9 cellular contexts compared by ENCODE assay signal in the genomic region with DNA sequence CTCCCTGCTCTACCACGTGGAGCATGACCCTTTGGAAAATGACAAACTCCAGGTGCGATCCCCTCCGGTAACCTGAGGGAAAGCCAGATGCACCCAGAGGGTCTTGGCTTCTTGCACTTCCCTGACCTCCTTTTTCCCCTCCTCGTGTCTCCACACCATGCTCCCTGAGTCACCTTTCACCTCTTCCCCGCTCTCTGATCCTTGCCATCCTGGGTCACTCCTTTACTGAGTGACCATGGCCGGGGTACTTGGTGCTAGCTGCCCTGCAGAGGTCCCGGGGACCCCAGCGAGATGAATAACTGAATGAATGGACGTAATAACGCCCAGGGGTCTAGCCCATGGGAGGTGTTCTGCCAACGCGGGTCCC. TPM values are rescaled to one million over a fixed set of nuclear protein-coding genes. Genes with fewer than 3 reads are reported as not detected.
A peak's percentile ranks its signal among the peaks of the same experiment; 100 is the strongest.
DNase-seq lines count a peak whose midpoint lies in the region; ATAC-seq, FAIRE-seq and TF ChIP-seq lines count a peak whose summit lies in the region.
"Had no signal": no experiment of that assay in that cellular context is flagged by ENCODE, and none has a peak within 500 bp of the region (broad histone marks: within the 10 kb centered on the region; RNA-seq: fewer than 3 reads in every experiment).

No MANE protein-coding gene starts in this region.

- H3K27me3 Mint-ChIP-seq in T-cell: peaks cover 2 to 13% of the 10 kb centered on the region in 2 donors
- peaks cover 2% of the 10 kb centered on the region for H3K27me3 Mint-ChIP-seq in glutamatergic neuron (ENCODE audit: unreplicated experiment)

- no peak for DNase-seq in GM12891 (ENCODE audit: insufficient read length, low spot score)
- no peak for DNase-seq in T-cell
- no peak for DNase-seq in glutamatergic neuron
- DNase-seq in skeletal muscle cell (ENCODE audit: low read depth): no peak
- no peak for DNase-seq in dedifferentiated amniotic fluid mesenchymal stem cell (ENCODE audit: extremely low spot score)

- H3K4me1 Mint-ChIP-seq in T-cell: peaks cover 11 to 14% (median 12%) of the 10 kb centered on the region in 3 donors
- H3K4me1 Mint-ChIP-seq in glutamatergic neuron (ENCODE audit: low read depth, unreplicated experiment): no peaks in the 10 kb centered on the region

- ATAC-seq in T-cell (replicated peaks in 1 of 4) (no peak), GM21526 (IDR thresholded peaks at IDR 0.05; ENCODE audit: low FRiP score, unreplicated experiment) (no peak), HG02870 (IDR thresholded peaks at IDR 0.05; ENCODE audit: unreplicated experiment) (no peak), GM18861 (IDR thresholded peaks at IDR 0.05; ENCODE audit: unreplicated experiment) (no peak)

- H3K36me3 Mint-ChIP-seq in T-cell (no peaks in the 10 kb centered on the region), glutamatergic neuron (ENCODE audit: unreplicated experiment) (no peaks in the 10 kb centered on the region)

- peak overlapping the region; percentile 44 for H3K4me3 ChIP-seq in skeletal muscle cell (ENCODE audit: low read depth, low read length)

- TF ChIP-seq CTCF in glutamatergic neuron (IDR thresholded peaks at IDR 0.05; ENCODE audit: partially characterized antibody, unreplicated experiment): no peak

- H3K4me3 Mint-ChIP-seq in T-cell: peak overlapping the region; percentile 68 to 75 (median 72)
- peak overlapping the region; percentile 52 for H3K4me3 Mint-ChIP-seq in glutamatergic neuron (ENCODE audit: unreplicated experiment)

- H3K27ac Mint-ChIP-seq in T-cell (no peak overlapping the region), glutamatergic neuron (ENCODE audit: unreplicated experiment) (no peak overlapping the region)

- FAIRE-seq in GM12891 (lab: Jason Lieb, UNC): peak; percentile 86
- FAIRE-seq: HTR-8/SVneo had no signal

- TF ChIP-seq POLR2A in GM12891 (IDR thresholded peaks at IDR 0.05; ENCODE audit: low read depth, low read length): no peak

- H3K9me3 Mint-ChIP-seq in T-cell: no peaks in the 10 kb centered on the region
- H3K9me3 Mint-ChIP-seq in glutamatergic neuron (ENCODE audit: unreplicated experiment): peaks cover 1% of the 10 kb centered on the region

- POLR2A ChIA-PET in T-cell (lab: Charles Lee): no interaction called here

- CTCF ChIA-PET in T-cell (lab: Charles Lee): no interaction called here

TF ChIP-seq in GM12891, 5 proteins besides CTCF, POLR2A, EP300 and RAD21:
- no peak for TF ChIP-seq TAF1 (IDR thresholded peaks at IDR 0.05; ENCODE audit: low read depth, low read length)
- no peak for TF ChIP-seq POU2F2 (IDR thresholded peaks at IDR 0.05; ENCODE audit: low read depth, low read length)
- no peak for TF ChIP-seq SPI1 (IDR thresholded peaks at IDR 0.05; ENCODE audit: low read depth, low read length)
- no peak for TF ChIP-seq PAX5 (IDR thresholded peaks at IDR 0.05; ENCODE audit: insufficient read depth, low read length, severe bottlenecking)
- TF ChIP-seq POLR2AphosphoS5 (IDR thresholded peaks at IDR 0.05; ENCODE audit: low read depth, low read length): no peak

RNA-seq across cellular contexts. Expression of a gene that starts 0.4 kb away (rescaled TPM):
- 0.78 TPM for polyA plus RNA-seq in GM12891 (2012; ENCODE audit: low read depth, missing spikeins)
- total RNA-seq in T-cell (1 to 10 TPM in 3 of 5 donors, under 1 TPM in 2; 0.60 to 1.4 (median 1.2) TPM), glutamatergic neuron (ENCODE audit: unreplicated experiment) (0.07 TPM)

RNA-seq across cellular contexts. Expression of a gene that starts 9.7 kb away (rescaled TPM):
- polyA plus RNA-seq in GM12891 (2012; ENCODE audit: low read depth, missing spikeins): not detected
- total RNA-seq in T-cell (not detected), glutamatergic neuron (ENCODE audit: unreplicated experiment) (not detected)

RNA-seq across cellular contexts. Expression of a gene that starts 35.0 kb away (rescaled TPM):
- 0.33 TPM for polyA plus RNA-seq in GM12891 (2012; ENCODE audit: low read depth, missing spikeins)
- total RNA-seq in T-cell (1 to 10 TPM; 2.4 to 6.3 (median 5.4) TPM), glutamatergic neuron (ENCODE audit: unreplicated experiment) (0.29 TPM)

RNA-seq across cellular contexts. Expression of a gene that starts 59.5 kb away (rescaled TPM):
- polyA plus RNA-seq in GM12891 (2012; ENCODE audit: low read depth, missing spikeins): 25.2 TPM
- 10 to 100 TPM; 30.7 to 58.4 (median 48.6) TPM for total RNA-seq in T-cell
- 24.6 TPM for total RNA-seq in glutamatergic neuron (ENCODE audit: unreplicated experiment)
